Comparison of ENCODE assay signal across 19 cellular contexts in genomic region chr14:84643438-84643837, GRCh38.
"Had no signal": no experiment of that assay in that cellular context is flagged by ENCODE, and none has a peak within 500 bp of the region (broad histone marks: within the 10 kb centered on the region; RNA-seq: fewer than 3 reads in every experiment).

No MANE protein-coding gene starts in this region.

- H3K36me3 Mint-ChIP-seq: naive B cell; stimulated activated effector memory CD8-positive, alpha-beta T cell treated with anti-CD3 and anti-CD28 coated beads, Interleukin-12 subunit alpha, Interleukin-12 subunit beta, amount 100 ng/mL, for 72 hours had no signal

- H3K27ac ChIP-seq: ascending aorta, dorsolateral prefrontal cortex, esophagus muscularis mucosa, right atrium auricular region, transverse colon had no signal

- H3K36me3 ChIP-seq: ascending aorta, esophagus muscularis mucosa, right atrium auricular region, transverse colon had no signal

- H3K4me3 Mint-ChIP-seq: activated CD4-positive, alpha-beta T cell treated with anti-CD3 and anti-CD28 coated beads for 36 hours; activated CD8-positive, alpha-beta T cell treated with anti-CD3 and anti-CD28 coated beads for 36 hours; activated T-cell treated with anti-CD3 and anti-CD28 coated beads, Interleukin-2, amount 50 U/mL, for 72 hours; naive B cell; stimulated activated effector memory CD8-positive, alpha-beta T cell treated with anti-CD3 and anti-CD28 coated beads, Interleukin-12 subunit alpha, Interleukin-12 subunit beta, amount 100 ng/mL, for 72 hours had no signal

- DNase-seq: activated CD4-positive, alpha-beta T cell treated with anti-CD3 and anti-CD28 coated beads for 36 hours; activated CD8-positive, alpha-beta memory T cell treated with anti-CD3 and anti-CD28 coated beads, Interleukin-2, amount 50 U/mL, for 4 hours; activated CD8-positive, alpha-beta T cell treated with anti-CD3 and anti-CD28 coated beads for 36 hours; activated naive CD4-positive, alpha-beta T cell; activated T-cell treated with anti-CD3 and anti-CD28 coated beads, Interleukin-2, amount 50 U/mL, for 72 hours; dorsolateral prefrontal cortex; foreskin fibroblast; glutamatergic neuron; left cardiac atrium; naive B cell; posterior cingulate gyrus; T-helper 9 cell; transverse colon had no signal

- H3K4me1 ChIP-seq: ascending aorta, esophagus muscularis mucosa, right atrium auricular region, transverse colon had no signal

- H3K27me3 Mint-ChIP-seq: activated CD4-positive, alpha-beta T cell treated with anti-CD3 and anti-CD28 coated beads for 36 hours; activated CD8-positive, alpha-beta T cell treated with anti-CD3 and anti-CD28 coated beads for 36 hours; naive B cell had no signal

- H3K27me3 ChIP-seq: ascending aorta, esophagus muscularis mucosa, right atrium auricular region, transverse colon had no signal

- H3K4me1 Mint-ChIP-seq: activated CD4-positive, alpha-beta T cell treated with anti-CD3 and anti-CD28 coated beads for 36 hours; naive B cell; stimulated activated effector memory CD8-positive, alpha-beta T cell treated with anti-CD3 and anti-CD28 coated beads, Interleukin-12 subunit alpha, Interleukin-12 subunit beta, amount 100 ng/mL, for 72 hours had no signal

- H3K9me3 ChIP-seq: ascending aorta, esophagus muscularis mucosa, right atrium auricular region had no signal

- H3K4me3 ChIP-seq: ascending aorta, dorsolateral prefrontal cortex, esophagus muscularis mucosa, lung, right atrium auricular region, smooth muscle cell, transverse colon had no signal

- H3K27ac Mint-ChIP-seq: activated CD4-positive, alpha-beta T cell treated with anti-CD3 and anti-CD28 coated beads for 36 hours; activated CD8-positive, alpha-beta T cell treated with anti-CD3 and anti-CD28 coated beads for 36 hours; activated T-cell treated with anti-CD3 and anti-CD28 coated beads, Interleukin-2, amount 50 U/mL, for 72 hours; naive B cell; stimulated activated effector memory CD8-positive, alpha-beta T cell treated with anti-CD3 and anti-CD28 coated beads, Interleukin-12 subunit alpha, Interleukin-12 subunit beta, amount 100 ng/mL, for 72 hours had no signal
